Comparison of ENCODE assay signal across 12 cellular contexts in genomic region chr16:65249768-65250167, GRCh38.
A peak's percentile ranks its signal among the peaks of the same experiment; 100 is the strongest.
DNase-seq lines count a peak whose midpoint lies in the region; ATAC-seq, FAIRE-seq and TF ChIP-seq lines count a peak whose summit lies in the region.
"Had no signal": no experiment of that assay in that cellular context is flagged by ENCODE, and none has a peak within 500 bp of the region (broad histone marks: within the 10 kb centered on the region; RNA-seq: fewer than 3 reads in every experiment).

No MANE protein-coding gene starts in this region.

- H3K4me3 Mint-ChIP-seq in activated CD4-positive, alpha-beta memory T cell treated with anti-CD3 and anti-CD28 coated beads, Interleukin-2, amount 10 ng/mL, durations not matched to agents 7 days and 5 days: no peak overlapping the region
- H3K4me3 Mint-ChIP-seq: activated naive CD8-positive, alpha-beta T cell treated with anti-CD3 and anti-CD28 coated beads, Interleukin-2, amount 10 ng/mL, durations not matched to agents 7 days and 5 days; HFFc6 had no signal

- DNase-seq in AG08396 (ENCODE audit: low spot score) (peak; percentile 27), colonic mucosa (peak; percentile 15), iris pigment epithelial cell (ENCODE audit: low read depth) (peak; percentile 14), pancreas (peak in 3 of 6 donors; percentile 12 to 16 (median 15)), RWPE1 (ENCODE audit: low spot score) (no peak)
- no peak for DNase-seq in activated CD4-positive, alpha-beta memory T cell treated with anti-CD3 and anti-CD28 coated beads, Interleukin-2, amount 10 ng/mL, durations not matched to agents 7 days and 5 days
- DNase-seq: activated naive CD8-positive, alpha-beta T cell treated with anti-CD3 and anti-CD28 coated beads, Interleukin-2, amount 10 ng/mL, durations not matched to agents 7 days and 5 days; HFFc6; stimulated activated CD4-positive, alpha-beta T cell treated with anti-CD3 and anti-CD28 coated beads, Interleukin-4, amount 100 ng/mL, for 4 hours had no signal

- H3K4me1 Mint-ChIP-seq in activated CD4-positive, alpha-beta memory T cell treated with anti-CD3 and anti-CD28 coated beads, Interleukin-2, amount 10 ng/mL, durations not matched to agents 7 days and 5 days: no peaks in the 10 kb centered on the region
- H3K4me1 Mint-ChIP-seq: activated naive CD8-positive, alpha-beta T cell treated with anti-CD3 and anti-CD28 coated beads, Interleukin-2, amount 10 ng/mL, durations not matched to agents 7 days and 5 days had no signal

- CTCF ChIA-PET in RWPE1 (lab: Yijun Ruan, JAX): no interaction called here
- CTCF ChIA-PET in activated CD4-positive, alpha-beta memory T cell treated with anti-CD3 and anti-CD28 coated beads, Interleukin-2, amount 10 ng/mL, durations not matched to agents 7 days and 5 days (lab: Charles Lee): no interaction called here

- no peaks in the 10 kb centered on the region for H3K27me3 ChIP-seq in colonic mucosa
- H3K27me3 ChIP-seq in pancreas: no peaks in the 10 kb centered on the region

- H3K27me3 Mint-ChIP-seq in activated CD4-positive, alpha-beta memory T cell treated with anti-CD3 and anti-CD28 coated beads, Interleukin-2, amount 10 ng/mL, durations not matched to agents 7 days and 5 days: no peaks in the 10 kb centered on the region
- H3K27me3 Mint-ChIP-seq: activated naive CD8-positive, alpha-beta T cell treated with anti-CD3 and anti-CD28 coated beads, Interleukin-2, amount 10 ng/mL, durations not matched to agents 7 days and 5 days had no signal

- H3K4me3 ChIP-seq in colonic mucosa (no peak overlapping the region), pancreas (no peak overlapping the region)
- H3K4me3 ChIP-seq: GM12878 had no signal

- no peak overlapping the region for H3K27ac Mint-ChIP-seq in activated CD4-positive, alpha-beta memory T cell treated with anti-CD3 and anti-CD28 coated beads, Interleukin-2, amount 10 ng/mL, durations not matched to agents 7 days and 5 days
- H3K27ac Mint-ChIP-seq: activated naive CD8-positive, alpha-beta T cell treated with anti-CD3 and anti-CD28 coated beads, Interleukin-2, amount 10 ng/mL, durations not matched to agents 7 days and 5 days; HFFc6 had no signal

- ATAC-seq in pancreas: peak in 3 of 4 donors; percentile 47 to 66 (median 56)
- ATAC-seq in GM21367 (IDR thresholded peaks at IDR 0.05; ENCODE audit: unreplicated experiment): no peak
- ATAC-seq in HG03520 (IDR thresholded peaks at IDR 0.05; ENCODE audit: unreplicated experiment): no peak
- ATAC-seq: GM12878 had no signal

- H3K9me3 Mint-ChIP-seq in activated CD4-positive, alpha-beta memory T cell treated with anti-CD3 and anti-CD28 coated beads, Interleukin-2, amount 10 ng/mL, durations not matched to agents 7 days and 5 days: peaks cover 2% of the 10 kb centered on the region
- H3K9me3 Mint-ChIP-seq: HFFc6 had no signal

- H3K36me3 Mint-ChIP-seq in activated CD4-positive, alpha-beta memory T cell treated with anti-CD3 and anti-CD28 coated beads, Interleukin-2, amount 10 ng/mL, durations not matched to agents 7 days and 5 days (ENCODE audit: low read depth): no peaks in the 10 kb centered on the region
- H3K36me3 Mint-ChIP-seq: activated naive CD8-positive, alpha-beta T cell treated with anti-CD3 and anti-CD28 coated beads, Interleukin-2, amount 10 ng/mL, durations not matched to agents 7 days and 5 days had no signal

- intact Hi-C loops in colonic mucosa (cut with DNase I): no loop called here
- intact Hi-C loops in pancreas (cut with DNase I): no loop called here

- TF ChIP-seq CTCF in colonic mucosa (IDR thresholded peaks at IDR 0.05) (no peak), pancreas (IDR thresholded peaks at IDR 0.05) (no peak), RWPE1 (conservative IDR thresholded peaks at IDR 0.05; ENCODE audit: low read depth) (no peak)

- H3K4me1 ChIP-seq in colonic mucosa (no peaks in the 10 kb centered on the region), pancreas (no peaks in the 10 kb centered on the region)

- no peak for FAIRE-seq in pancreas (lab: Jason Lieb, UNC)
- FAIRE-seq: GM12878 had no signal

- no peak overlapping the region for H3K9ac ChIP-seq in colonic mucosa (ENCODE audit: low read depth in 2 of 2, low read length in 2 of 2)

- no peak overlapping the region for H3K27ac ChIP-seq in colonic mucosa
- H3K27ac ChIP-seq in pancreas: no peak overlapping the region
- no peak overlapping the region for H3K27ac ChIP-seq in RWPE1

- no peaks in the 10 kb centered on the region for H3K9me3 ChIP-seq in colonic mucosa
- H3K9me3 ChIP-seq in pancreas: no peaks in the 10 kb centered on the region

- H3K36me3 ChIP-seq in colonic mucosa: no peaks in the 10 kb centered on the region
- H3K36me3 ChIP-seq in pancreas: no peaks in the 10 kb centered on the region

- WGBS in pancreas, 2 donors: 31 to 48% methylated on average over 8 of the region's 8 CpGs

- POLR2A ChIA-PET in RWPE1 (lab: Yijun Ruan, JAX; ENCODE audit: low non-redundant PET): no interaction called here
- POLR2A ChIA-PET in activated CD4-positive, alpha-beta memory T cell treated with anti-CD3 and anti-CD28 coated beads, Interleukin-2, amount 10 ng/mL, durations not matched to agents 7 days and 5 days (lab: Charles Lee): no interaction called here

Comparison
In these comparisons a context has a peak if more than half of its experiments do, and no peak if none do; other contexts are left out.
1. DNase-seq: peak in AG08396 (single experiment), colonic mucosa (single experiment) and iris pigment epithelial cell (single experiment); none in RWPE1 (single experiment) and activated CD4-positive, alpha-beta memory T cell treated with anti-CD3 and anti-CD28 coated beads, Interleukin-2, amount 10 ng/mL, durations not matched to agents 7 days and 5 days (single experiment).
2. ATAC-seq: peak in pancreas (3 of 4); none in GM21367 (single experiment) and HG03520 (single experiment).